3 cellular contexts compared by ENCODE assay signal in genomic region chr6:63663882-63664281, GRCh38.
TF ChIP-seq lines count a peak whose summit lies in the region.

No MANE protein-coding gene starts in this region.

TF ChIP-seq in SK-N-SH, 30 proteins besides CTCF, POLR2A, EP300 and RAD21:
- no peak for TF ChIP-seq JUND (IDR thresholded peaks at IDR 0.05)

TF ChIP-seq in SK-N-SH treated with all-trans-retinoic acid at 6 μM for 48 hours, 23 proteins besides CTCF, POLR2A, EP300 and RAD21:
- TF ChIP-seq ESRRG (CRISPR knock-in tag; IDR thresholded peaks at IDR 0.05) (no peak), ZNF8 (CRISPR knock-in tag; IDR thresholded peaks at IDR 0.05) (no peak), ZFP30 (CRISPR knock-in tag; IDR thresholded peaks at IDR 0.05) (no peak), TCF4 (CRISPR knock-in tag; IDR thresholded peaks at IDR 0.05; ENCODE audit: borderline replicate concordance) (no peak), TOX (CRISPR knock-in tag; IDR thresholded peaks at IDR 0.05; ENCODE audit: borderline replicate concordance) (no peak), OSR1 (CRISPR knock-in tag; IDR thresholded peaks at IDR 0.05) (no peak), ARNTL (CRISPR knock-in tag; IDR thresholded peaks at IDR 0.05; ENCODE audit: borderline replicate concordance, low read depth) (no peak), SNAI2 (CRISPR knock-in tag; IDR thresholded peaks at IDR 0.05) (no peak), PPARA (CRISPR knock-in tag; IDR thresholded peaks at IDR 0.05; ENCODE audit: borderline replicate concordance) (no peak), ISL1 (CRISPR knock-in tag; IDR thresholded peaks at IDR 0.05) (no peak), RARB (CRISPR knock-in tag; IDR thresholded peaks at IDR 0.05) (no peak), GLIS3 (CRISPR knock-in tag; IDR thresholded peaks at IDR 0.05) (no peak), ZC3H10 (CRISPR knock-in tag; IDR thresholded peaks at IDR 0.05) (no peak), ZNF565 (CRISPR knock-in tag; conservative IDR thresholded peaks at IDR 0.05; ENCODE audit: low read depth) (no peak)
- TF ChIP-seq, protein P1, sequence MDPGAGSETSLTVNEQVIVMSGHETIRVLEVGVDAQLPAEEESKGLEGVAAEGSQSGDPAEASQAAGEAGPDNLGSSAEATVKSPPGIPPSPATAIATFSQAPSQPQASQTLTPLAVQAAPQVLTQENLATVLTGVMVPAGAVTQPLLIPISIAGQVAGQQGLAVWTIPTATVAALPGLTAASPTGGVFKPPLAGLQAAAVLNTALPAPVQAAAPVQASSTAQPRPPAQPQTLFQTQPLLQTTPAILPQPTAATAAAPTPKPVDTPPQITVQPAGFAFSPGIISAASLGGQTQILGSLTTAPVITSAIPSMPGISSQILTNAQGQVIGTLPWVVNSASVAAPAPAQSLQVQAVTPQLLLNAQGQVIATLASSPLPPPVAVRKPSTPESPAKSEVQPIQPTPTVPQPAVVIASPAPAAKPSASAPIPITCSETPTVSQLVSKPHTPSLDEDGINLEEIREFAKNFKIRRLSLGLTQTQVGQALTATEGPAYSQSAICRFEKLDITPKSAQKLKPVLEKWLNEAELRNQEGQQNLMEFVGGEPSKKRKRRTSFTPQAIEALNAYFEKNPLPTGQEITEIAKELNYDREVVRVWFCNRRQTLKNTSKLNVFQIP (CRISPR knock-in tag; IDR thresholded peaks at IDR 0.05; ENCODE audit: borderline replicate concordance, low read depth), result no peak
- TF ChIP-seq, protein P2, sequence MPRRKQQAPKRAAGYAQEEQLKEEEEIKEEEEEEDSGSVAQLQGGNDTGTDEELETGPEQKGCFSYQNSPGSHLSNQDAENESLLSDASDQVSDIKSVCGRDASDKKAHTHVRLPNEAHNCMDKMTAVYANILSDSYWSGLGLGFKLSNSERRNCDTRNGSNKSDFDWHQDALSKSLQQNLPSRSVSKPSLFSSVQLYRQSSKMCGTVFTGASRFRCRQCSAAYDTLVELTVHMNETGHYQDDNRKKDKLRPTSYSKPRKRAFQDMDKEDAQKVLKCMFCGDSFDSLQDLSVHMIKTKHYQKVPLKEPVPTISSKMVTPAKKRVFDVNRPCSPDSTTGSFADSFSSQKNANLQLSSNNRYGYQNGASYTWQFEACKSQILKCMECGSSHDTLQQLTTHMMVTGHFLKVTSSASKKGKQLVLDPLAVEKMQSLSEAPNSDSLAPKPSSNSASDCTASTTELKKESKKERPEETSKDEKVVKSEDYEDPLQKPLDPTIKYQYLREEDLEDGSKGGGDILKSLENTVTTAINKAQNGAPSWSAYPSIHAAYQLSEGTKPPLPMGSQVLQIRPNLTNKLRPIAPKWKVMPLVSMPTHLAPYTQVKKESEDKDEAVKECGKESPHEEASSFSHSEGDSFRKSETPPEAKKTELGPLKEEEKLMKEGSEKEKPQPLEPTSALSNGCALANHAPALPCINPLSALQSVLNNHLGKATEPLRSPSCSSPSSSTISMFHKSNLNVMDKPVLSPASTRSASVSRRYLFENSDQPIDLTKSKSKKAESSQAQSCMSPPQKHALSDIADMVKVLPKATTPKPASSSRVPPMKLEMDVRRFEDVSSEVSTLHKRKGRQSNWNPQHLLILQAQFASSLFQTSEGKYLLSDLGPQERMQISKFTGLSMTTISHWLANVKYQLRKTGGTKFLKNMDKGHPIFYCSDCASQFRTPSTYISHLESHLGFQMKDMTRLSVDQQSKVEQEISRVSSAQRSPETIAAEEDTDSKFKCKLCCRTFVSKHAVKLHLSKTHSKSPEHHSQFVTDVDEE (CRISPR knock-in tag; IDR thresholded peaks at IDR 0.05), result no peak
TF ChIP-seq in SK-N-SH treated with all-trans-retinoic acid at 6 μM for 48 hours: peak in this region for 0.

TF ChIP-seq in HepG2, 621 proteins besides CTCF, POLR2A, EP300 and RAD21:
- TF ChIP-seq CREB1 (IDR thresholded peaks at IDR 0.05) (no peak), CREB1 (CRISPR knock-in tag; IDR thresholded peaks at IDR 0.05) (0 out of 2 replicates have a peak, but pooled peaks have one; percentile 9), ASH2L (IDR thresholded peaks at IDR 0.05; ENCODE audit: insufficient read length, low read depth, low read length) (no peak), IRF2 (CRISPR knock-in tag; IDR thresholded peaks at IDR 0.05) (no peak), IRX3 (CRISPR knock-in tag; IDR thresholded peaks at IDR 0.05; ENCODE audit: borderline replicate concordance, low read depth) (no peak), CEBPB (IDR thresholded peaks at IDR 0.05; ENCODE audit: borderline replicate concordance, low read depth, low read length) (peak; percentile 49; the same call in 1 of the 2 replicates)
- TF ChIP-seq, protein P3, sequence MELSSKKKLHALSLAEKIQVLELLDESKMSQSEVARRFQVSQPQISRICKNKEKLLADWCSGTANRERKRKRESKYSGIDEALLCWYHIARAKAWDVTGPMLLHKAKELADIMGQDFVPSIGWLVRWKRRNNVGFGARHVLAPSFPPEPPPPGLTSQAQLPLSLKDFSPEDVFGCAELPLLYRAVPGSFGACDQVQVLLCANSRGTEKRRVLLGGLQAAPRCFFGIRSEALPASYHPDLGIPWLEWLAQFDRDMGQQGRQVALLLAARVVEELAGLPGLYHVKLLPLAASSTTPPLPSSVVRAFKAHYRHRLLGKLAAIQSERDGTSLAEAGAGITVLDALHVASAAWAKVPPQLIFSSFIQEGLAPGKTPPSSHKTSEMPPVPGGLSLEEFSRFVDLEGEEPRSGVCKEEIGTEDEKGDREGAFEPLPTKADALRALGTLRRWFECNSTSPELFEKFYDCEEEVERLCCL (CRISPR knock-in tag; IDR thresholded peaks at IDR 0.05; ENCODE audit: borderline replicate concordance), result no peak
